ENCODE assay signal across 12 cellular contexts in genomic region chr12:70258605-70259403, GRCh38. TPM values are rescaled to one million over a fixed set of nuclear protein-coding genes. Genes with fewer than 3 reads are reported as not detected.
DNase-seq lines count a peak whose midpoint lies in the region; ATAC-seq, FAIRE-seq and TF ChIP-seq lines count a peak whose summit lies in the region.
"Had no signal": no experiment of that assay in that cellular context is flagged by ENCODE, and none has a peak within 500 bp of the region (broad histone marks: within the 10 kb centered on the region; RNA-seq: fewer than 3 reads in every experiment).

No MANE protein-coding gene starts in this region.

- no peaks in the 10 kb centered on the region for H3K9me3 ChIP-seq in CD4-positive, CD25-positive, alpha-beta regulatory T cell (ENCODE audit: control insufficient read depth in 2 of 2, low read length in 2 of 2)
- H3K9me3 ChIP-seq in T-helper 17 cell (ENCODE audit: control insufficient read depth, low read length, poor library complexity, severe bottlenecking), result no peaks in the 10 kb centered on the region
- no peaks in the 10 kb centered on the region for H3K9me3 ChIP-seq in keratinocyte (ENCODE audit: control insufficient read depth, low read depth, low read length)
- H3K9me3 ChIP-seq in CD4-positive, alpha-beta memory T cell (ENCODE audit: control insufficient read depth in 1 of 2, low read length in 2 of 2), result no peaks in the 10 kb centered on the region
- H3K9me3 ChIP-seq: BE2C had no signal

- peak; percentile 61 for FAIRE-seq in keratinocyte (lab: Jason Lieb, UNC)

- no peaks in the 10 kb centered on the region for H3K9me2 ChIP-seq in GM23338 (ENCODE audit: insufficient read depth)

- no peaks in the 10 kb centered on the region for H3K9me1 ChIP-seq in keratinocyte (ENCODE audit: control insufficient read depth, extremely low read depth, insufficient read depth, low read length)

- DNase-seq in CD4-positive, CD25-positive, alpha-beta regulatory T cell, result no peak
- DNase-seq in GM23338 (ENCODE audit: low spot score) (no peak), T-helper 17 cell (no peak), keratinocyte (ENCODE audit: low read depth, low spot score) (no peak), glomerular visceral epithelial cell (ENCODE audit: extremely low spot score) (no peak)
- DNase-seq in CD4-positive, alpha-beta memory T cell, result no peak
- DNase-seq in stimulated activated CD4-positive, alpha-beta T cell treated with anti-CD3 and anti-CD28 coated beads, Interleukin-2, amount 100 ng/mL, for 24 hours, result no peak
- no peak for DNase-seq in activated CD8-positive, alpha-beta T cell treated with anti-CD3 and anti-CD28 coated beads for 36 hours
- DNase-seq: anterior cingulate cortex, BE2C, GOT3, NCI-H2107 had no signal

- no peaks in the 10 kb centered on the region for H3F3A ChIP-seq in GM23338 (replicated peaks; ENCODE audit: low read depth)

- 0 out of 2 replicates have a peak overlapping the region, but pooled peaks have one; percentile 29 for H3K4me2 ChIP-seq in GM23338
- peak overlapping the region; percentile 35 for H3K4me2 ChIP-seq in keratinocyte (ENCODE audit: control insufficient read depth, extremely low read depth, insufficient read depth, low read depth, low read length)

- H3K4me1 ChIP-seq in CD4-positive, CD25-positive, alpha-beta regulatory T cell (ENCODE audit: control insufficient read depth, insufficient read depth, low read length, poor library complexity, severe bottlenecking), result peaks cover 11% of the 10 kb centered on the region
- peaks cover 42% of the 10 kb centered on the region for H3K4me1 ChIP-seq in GM23338 (ENCODE audit: insufficient read depth)
- peaks cover 7% of the 10 kb centered on the region for H3K4me1 ChIP-seq in keratinocyte (ENCODE audit: control insufficient read depth, extremely low read depth, insufficient read depth, low read length)
- H3K4me1 ChIP-seq in CD4-positive, alpha-beta memory T cell (ENCODE audit: insufficient read depth, low read length), result peaks cover 69% of the 10 kb centered on the region
- H3K4me1 ChIP-seq: BE2C had no signal

- POLR2A ChIA-PET in CD4-positive, alpha-beta memory T cell (lab: Charles Lee; ENCODE audit: partially characterized antibody), result interaction anchor here (1.3 kb wide), 1 partner anchor 15 kb away, joined by 3 read pairs; no protein-coding TSS in a partner anchor
- POLR2A ChIA-PET in activated CD8-positive, alpha-beta T cell treated with anti-CD3 and anti-CD28 coated beads for 36 hours (lab: Charles Lee), result no interaction called here

- peaks cover 0 to 3% (median 0%) of the 10 kb centered on the region in 7 donors for H3K9me3 Mint-ChIP-seq in CD4-positive, CD25-positive, alpha-beta regulatory T cell
- no peaks in the 10 kb centered on the region for H3K9me3 Mint-ChIP-seq in GM23338
- peaks cover 0 to 7% (median 0%) of the 10 kb centered on the region in 8 donors for H3K9me3 Mint-ChIP-seq in CD4-positive, alpha-beta memory T cell
- H3K9me3 Mint-ChIP-seq in activated CD8-positive, alpha-beta T cell treated with anti-CD3 and anti-CD28 coated beads for 36 hours, result peaks cover 11% of the 10 kb centered on the region

- intact Hi-C loops in CD4-positive, alpha-beta memory T cell (cut with micrococcal nuclease), result no loop called here
- intact Hi-C loops in activated CD8-positive, alpha-beta T cell treated with anti-CD3 and anti-CD28 coated beads for 36 hours (cut with micrococcal nuclease), result no loop called here

- no peak for ATAC-seq in CD4-positive, CD25-positive, alpha-beta regulatory T cell (ENCODE audit: low read depth in 2 of 2)
- ATAC-seq in GM23338 (peak; percentile 87), T-helper 17 cell (peak; percentile 27)
- no peak for ATAC-seq in activated CD8-positive, alpha-beta T cell treated with anti-CD3 and anti-CD28 coated beads for 36 hours

- H3K36me3 Mint-ChIP-seq in CD4-positive, CD25-positive, alpha-beta regulatory T cell, result peaks cover 20% of the 10 kb centered on the region
- H3K36me3 Mint-ChIP-seq in GM23338 (ENCODE audit: low read depth) (no peaks in the 10 kb centered on the region; the same call in 1 of the 3 replicates), T-helper 17 cell (ENCODE audit: low read depth) (no peaks in the 10 kb centered on the region)
- H3K36me3 Mint-ChIP-seq in CD4-positive, alpha-beta memory T cell, result peaks cover 13 to 30% of the 10 kb centered on the region in 2 donors
- peaks cover 28% of the 10 kb centered on the region for H3K36me3 Mint-ChIP-seq in activated CD8-positive, alpha-beta T cell treated with anti-CD3 and anti-CD28 coated beads for 36 hours (ENCODE audit: low read depth)

- H3K27ac Mint-ChIP-seq in CD4-positive, CD25-positive, alpha-beta regulatory T cell, result peak overlapping the region in 2 of 3 donors; percentile 1 to 35
- H3K27ac Mint-ChIP-seq in GM23338 (peak overlapping the region; percentile 77), T-helper 17 cell (peak overlapping the region; percentile 46)
- peak overlapping the region in 3 of 7 donors; percentile 15 to 29 (median 24) for H3K27ac Mint-ChIP-seq in CD4-positive, alpha-beta memory T cell
- no peak overlapping the region for H3K27ac Mint-ChIP-seq in activated CD8-positive, alpha-beta T cell treated with anti-CD3 and anti-CD28 coated beads for 36 hours

- no peaks in the 10 kb centered on the region for H3K27me3 ChIP-seq in CD4-positive, CD25-positive, alpha-beta regulatory T cell (ENCODE audit: control insufficient read depth, insufficient read depth, low read length)
- no peaks in the 10 kb centered on the region for H3K27me3 ChIP-seq in GM23338 (ENCODE audit: insufficient read depth)
- no peaks in the 10 kb centered on the region for H3K27me3 ChIP-seq in keratinocyte (ENCODE audit: control insufficient read depth, extremely low read depth, insufficient read depth, low read length)
- no peaks in the 10 kb centered on the region for H3K27me3 ChIP-seq in CD4-positive, alpha-beta memory T cell (ENCODE audit: insufficient read depth, low read length)
- H3K27me3 ChIP-seq: BE2C had no signal

- H3K27me3 Mint-ChIP-seq in CD4-positive, CD25-positive, alpha-beta regulatory T cell, result no peaks in the 10 kb centered on the region
- H3K27me3 Mint-ChIP-seq in GM23338 (ENCODE audit: insufficient read depth, low read depth, poor library complexity), result peaks cover 3% of the 10 kb centered on the region
- no peaks in the 10 kb centered on the region for H3K27me3 Mint-ChIP-seq in T-helper 17 cell
- H3K27me3 Mint-ChIP-seq in CD4-positive, alpha-beta memory T cell, result no peaks in the 10 kb centered on the region
- no peaks in the 10 kb centered on the region for H3K27me3 Mint-ChIP-seq in activated CD8-positive, alpha-beta T cell treated with anti-CD3 and anti-CD28 coated beads for 36 hours

- H3K9ac ChIP-seq in keratinocyte (ENCODE audit: control insufficient read depth, extremely low read depth, insufficient read depth, low read length), result no peak overlapping the region

- peak overlapping the region; percentile 27 for H3K4me3 ChIP-seq in CD4-positive, CD25-positive, alpha-beta regulatory T cell (ENCODE audit: low read depth, low read length)
- H3K4me3 ChIP-seq in GM23338, result no peak overlapping the region
- no peak overlapping the region for H3K4me3 ChIP-seq in keratinocyte (ENCODE audit: control insufficient read depth in 2 of 3, extremely low read depth in 1 of 3, insufficient read depth in 2 of 3, low read depth in 1 of 3, low read length in 3 of 3)
- H3K4me3 ChIP-seq in CD4-positive, alpha-beta memory T cell (ENCODE audit: low read length in 2 of 2), result no peak overlapping the region

- no peak for TF ChIP-seq CTCF in GM23338 (conservative IDR thresholded peaks at IDR 0.05; ENCODE audit: low read depth in 2 of 2)
- no peak for TF ChIP-seq CTCF in keratinocyte (optimal IDR thresholded peaks at IDR 0.05 in 1 of 3, IDR thresholded peaks at IDR 0.05 in 1 of 3, conservative IDR thresholded peaks at IDR 0.05 in 1 of 3; ENCODE audit: extremely low read depth in 1 of 3, insufficient read depth in 2 of 3, low read length in 3 of 3)
- TF ChIP-seq CTCF in activated CD8-positive, alpha-beta T cell treated with anti-CD3 and anti-CD28 coated beads for 36 hours (IDR thresholded peaks at IDR 0.05), result no peak

- no peak overlapping the region for H2AFZ ChIP-seq in GM23338
- H2AFZ ChIP-seq in keratinocyte (ENCODE audit: control insufficient read depth, low read length), result no peak overlapping the region

- H3K4me1 Mint-ChIP-seq in CD4-positive, CD25-positive, alpha-beta regulatory T cell, result peaks cover 56 to 83% (median 69%) of the 10 kb centered on the region in 4 donors
- H3K4me1 Mint-ChIP-seq in GM23338, result peaks cover 66% of the 10 kb centered on the region
- peaks cover 51% of the 10 kb centered on the region for H3K4me1 Mint-ChIP-seq in T-helper 17 cell
- peaks cover 51 to 90% (median 70%) of the 10 kb centered on the region in 4 donors for H3K4me1 Mint-ChIP-seq in CD4-positive, alpha-beta memory T cell
- peaks cover 71% of the 10 kb centered on the region for H3K4me1 Mint-ChIP-seq in activated CD8-positive, alpha-beta T cell treated with anti-CD3 and anti-CD28 coated beads for 36 hours (ENCODE audit: low read depth)

- CTCF ChIA-PET in CD4-positive, alpha-beta memory T cell (lab: Charles Lee; ENCODE audit: partially characterized antibody), result no interaction called here
- CTCF ChIA-PET in activated CD8-positive, alpha-beta T cell treated with anti-CD3 and anti-CD28 coated beads for 36 hours (lab: Charles Lee), result no interaction called here

- H4K20me1 ChIP-seq in GM23338 (replicated peaks; ENCODE audit: insufficient read depth) (peaks cover 40% of the 10 kb centered on the region; the same call in 1 of the 2 replicates), keratinocyte (ENCODE audit: control insufficient read depth, extremely low read depth, insufficient read depth, low read length) (peaks cover 2% of the 10 kb centered on the region)

- peak overlapping the region in 1 of 4 donors; percentile 6 for H3K4me3 Mint-ChIP-seq in CD4-positive, CD25-positive, alpha-beta regulatory T cell
- H3K4me3 Mint-ChIP-seq in GM23338, result no peak overlapping the region
- H3K4me3 Mint-ChIP-seq in T-helper 17 cell, result peak overlapping the region; percentile 42
- peak overlapping the region in 3 of 8 donors; percentile 2 to 30 (median 2) for H3K4me3 Mint-ChIP-seq in CD4-positive, alpha-beta memory T cell
- no peak overlapping the region for H3K4me3 Mint-ChIP-seq in activated CD8-positive, alpha-beta T cell treated with anti-CD3 and anti-CD28 coated beads for 36 hours

- H3K79me2 ChIP-seq in GM23338 (replicated peaks; ENCODE audit: insufficient read depth), result peaks cover 100% of the 10 kb centered on the region
- H3K79me2 ChIP-seq in keratinocyte (ENCODE audit: control insufficient read depth, insufficient read depth, low read length), result peaks cover 85% of the 10 kb centered on the region

- H3K27ac ChIP-seq in CD4-positive, CD25-positive, alpha-beta regulatory T cell (ENCODE audit: insufficient read depth, low read length, poor library complexity, severe bottlenecking), result no peak overlapping the region
- H3K27ac ChIP-seq in GM23338 (ENCODE audit: low read depth), result peak overlapping the region; percentile 40
- H3K27ac ChIP-seq in keratinocyte (ENCODE audit: control insufficient read depth, insufficient read depth, low read length), result no peak overlapping the region
- no peak overlapping the region for H3K27ac ChIP-seq in CD4-positive, alpha-beta memory T cell (ENCODE audit: low read depth, low read length)

- peaks cover 3% of the 10 kb centered on the region for H3K36me3 ChIP-seq in CD4-positive, CD25-positive, alpha-beta regulatory T cell (ENCODE audit: control insufficient read depth, insufficient read depth, low read length)
- H3K36me3 ChIP-seq in GM23338 (ENCODE audit: insufficient read depth), result no peaks in the 10 kb centered on the region
- no peaks in the 10 kb centered on the region for H3K36me3 ChIP-seq in keratinocyte (ENCODE audit: control insufficient read depth in 2 of 2, extremely low read depth in 1 of 2, insufficient read depth in 2 of 2, low read length in 2 of 2)
- H3K36me3 ChIP-seq in CD4-positive, alpha-beta memory T cell (ENCODE audit: insufficient read depth, low read length), result no peaks in the 10 kb centered on the region

- dilution Hi-C loops in keratinocyte (cut with MboI; ENCODE audit: extremely low pct_ligation_motif_present, low sequenced_read_pairs), result no loop called here

RNA-seq across cellular contexts. Expression of gene CNOT2, which starts 15.6 kb away (rescaled TPM):
- total RNA-seq in CD4-positive, CD25-positive, alpha-beta regulatory T cell, result 121 TPM
- 100 to 1,000 TPM in 2 of 4 donors, 10 to 100 TPM in 2; 78.5 to 137 (median 97.4) TPM for polyA plus RNA-seq in CD4-positive, CD25-positive, alpha-beta regulatory T cell
- total RNA-seq in GM23338 (2014; rRNA removed; shearing (Covaris generic)), result 124 and 152 TPM in 2 replicates
- polyA plus RNA-seq in GM23338 (2016; fragmentation: Nextera tagmentation; extraction: Ambion mirVana) (80.2 and 110 TPM in 2 replicates), keratinocyte (63.0 to 85.3 TPM (median 72.7 TPM) in 3 replicates)
- 100 to 1,000 TPM; 114 to 120 TPM for total RNA-seq in T-helper 17 cell
- polyA plus RNA-seq in keratinocyte (2011; ENCODE audit: low read depth), result 81.7 TPM
- 44.4 and 64.4 TPM in 2 replicates for polyA plus RNA-seq in keratinocyte (2011; cell fraction: cytosol; rRNA removed)
- 83.7 and 92.9 TPM in 2 replicates for polyA plus RNA-seq in keratinocyte (2011; cell fraction: nucleus; rRNA removed)
- 44.0 and 61.6 TPM in 2 replicates for polyA plus RNA-seq in keratinocyte (2012; ENCODE audit: low replicate concordance)
- 66.4 to 130 TPM (median 79.2 TPM) in 3 replicates for polyA minus RNA-seq in keratinocyte
- polyA minus RNA-seq in keratinocyte (2011; cell fraction: cytosol; rRNA and poly(A)+ RNA removed), result 47.6 TPM
- 86.5 and 156 TPM in 2 replicates for polyA minus RNA-seq in keratinocyte (2011; cell fraction: nucleus; rRNA and poly(A)+ RNA removed)
- total RNA-seq in CD4-positive, alpha-beta memory T cell, result 100 to 1,000 TPM; 120 to 121 TPM
- 100 to 1,000 TPM in 1 of 2 donors, 10 to 100 TPM in 1; 93.5 to 115 TPM for polyA plus RNA-seq in CD4-positive, alpha-beta memory T cell
- 10 to 100 TPM; 67.9 to 69.0 TPM for total RNA-seq in activated CD8-positive, alpha-beta T cell treated with anti-CD3 and anti-CD28 coated beads for 36 hours

Comparison
In these comparisons a context has a peak if more than half of its experiments do, and no peak if none do; other contexts are left out.
1. ATAC-seq: peak in GM23338 (single experiment) and T-helper 17 cell (single experiment); none in CD4-positive, CD25-positive, alpha-beta regulatory T cell (0 of 2) and activated CD8-positive, alpha-beta T cell treated with anti-CD3 and anti-CD28 coated beads for 36 hours (single experiment).